Comparison of ENCODE assay signal across 8 cellular contexts in the genomic region with DNA sequence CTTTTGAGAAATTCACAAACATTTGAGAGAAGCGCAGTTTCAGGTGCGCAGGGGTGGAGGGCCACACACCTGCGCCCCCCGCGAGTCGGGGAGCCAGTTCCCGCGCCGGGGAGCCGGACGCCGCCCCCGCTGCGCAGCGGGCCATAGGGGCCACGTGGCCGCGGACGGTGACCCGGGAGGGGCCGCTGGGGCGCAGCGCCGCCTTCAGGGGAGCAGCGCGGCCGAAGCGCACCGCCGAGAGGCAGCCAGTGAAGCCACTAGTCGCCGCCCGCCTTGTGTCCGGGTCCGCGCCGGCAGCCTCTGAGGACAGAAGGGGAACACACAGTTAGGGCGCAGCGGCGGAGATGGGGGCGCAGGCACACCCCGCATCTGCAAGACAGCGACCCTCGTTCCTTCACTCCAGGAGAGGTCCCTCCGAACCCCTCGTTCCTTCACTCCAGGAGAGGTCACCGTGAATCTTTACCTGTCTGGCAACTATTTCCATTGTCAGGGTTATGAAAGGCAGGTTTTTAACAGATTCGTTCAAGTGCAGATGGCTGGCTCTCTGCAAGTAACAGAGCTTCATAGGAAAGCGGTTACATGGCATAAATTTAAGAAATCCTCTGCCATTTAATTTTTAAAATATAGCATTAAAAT.
A peak's percentile ranks its signal among the peaks of the same experiment; 100 is the strongest.
DNase-seq lines count a peak whose midpoint lies in the region; ATAC-seq and TF ChIP-seq lines count a peak whose summit lies in the region.
"Not testable (repeated sequence)": the region's sequence is repeated elsewhere in the genome, so short reads cannot be mapped to it uniquely, and the experiment has no call there.

No MANE protein-coding gene starts in this region.

- ATAC-seq in GM19023 (IDR thresholded peaks at IDR 0.05; ENCODE audit: unreplicated experiment) (peak; percentile 48), lower lobe of right lung (peak; percentile 78 to 87), aorta (ENCODE audit: low FRiP score) (peak; percentile 67)
- ATAC-seq in activated CD8-positive, alpha-beta T cell treated with anti-CD3 and anti-CD28 coated beads, Interleukin-2, amount 10 ng/mL, durations not matched to agents 7 days and 5 days = peak; percentile 39

- peak overlapping the region; percentile 12; the same call in 1 of the 2 replicates for H3K9ac ChIP-seq in HUES48 (ENCODE audit: low read depth, low read length)

- intact Hi-C loops in lower lobe of right lung (cut with DNase I); aorta (cut with DNase I): not testable (repeated sequence)

- not testable (repeated sequence) for H3K4me1 Mint-ChIP-seq in activated CD8-positive, alpha-beta T cell treated with anti-CD3 and anti-CD28 coated beads, Interleukin-2, amount 10 ng/mL, durations not matched to agents 7 days and 5 days (ENCODE audit: low read depth); progenitor cell of endocrine pancreas (ENCODE audit: low read depth)

- not testable (repeated sequence) for H3K9me3 Mint-ChIP-seq in activated CD8-positive, alpha-beta T cell treated with anti-CD3 and anti-CD28 coated beads, Interleukin-2, amount 10 ng/mL, durations not matched to agents 7 days and 5 days (ENCODE audit: insufficient read depth); progenitor cell of endocrine pancreas (ENCODE audit: low read depth)

- not testable (repeated sequence) for H3K27me3 Mint-ChIP-seq in activated CD8-positive, alpha-beta T cell treated with anti-CD3 and anti-CD28 coated beads, Interleukin-2, amount 10 ng/mL, durations not matched to agents 7 days and 5 days (ENCODE audit: low read depth)
- H3K27me3 Mint-ChIP-seq in progenitor cell of endocrine pancreas = peaks cover 11% of the 10 kb centered on the region

- not testable (repeated sequence) for H3K27ac ChIP-seq in HUES48 (ENCODE audit: low read depth, low read length); right atrium auricular region; lower lobe of right lung; aorta (ENCODE audit: low read depth in 1 of 2, low read length in 2 of 2)

- CTCF ChIA-PET in activated CD8-positive, alpha-beta T cell treated with anti-CD3 and anti-CD28 coated beads, Interleukin-2, amount 10 ng/mL, durations not matched to agents 7 days and 5 days (lab: Charles Lee) = not testable (repeated sequence)

- not testable (repeated sequence) for H3K36me3 Mint-ChIP-seq in activated CD8-positive, alpha-beta T cell treated with anti-CD3 and anti-CD28 coated beads, Interleukin-2, amount 10 ng/mL, durations not matched to agents 7 days and 5 days (ENCODE audit: low read depth); progenitor cell of endocrine pancreas (ENCODE audit: insufficient read depth)

- not testable (repeated sequence) for H3K4me3 Mint-ChIP-seq in activated CD8-positive, alpha-beta T cell treated with anti-CD3 and anti-CD28 coated beads, Interleukin-2, amount 10 ng/mL, durations not matched to agents 7 days and 5 days
- H3K4me3 Mint-ChIP-seq in progenitor cell of endocrine pancreas (ENCODE audit: low read depth) = peak overlapping the region; percentile 64

- H3K27me3 ChIP-seq in HUES48 (ENCODE audit: control insufficient read depth, insufficient read depth, low read length); right atrium auricular region; lower lobe of right lung (ENCODE audit: low read depth); aorta (ENCODE audit: control insufficient read depth in 1 of 2, insufficient read depth in 2 of 2, low read length in 1 of 2): not testable (repeated sequence)

- H3K27ac Mint-ChIP-seq in activated CD8-positive, alpha-beta T cell treated with anti-CD3 and anti-CD28 coated beads, Interleukin-2, amount 10 ng/mL, durations not matched to agents 7 days and 5 days; progenitor cell of endocrine pancreas: not testable (repeated sequence)

- H3K4me3 ChIP-seq in HUES48 (ENCODE audit: low read depth, low read length) (peak overlapping the region; percentile 52), right atrium auricular region (peak overlapping the region; percentile 17 to 24)
- not testable (repeated sequence) for H3K4me3 ChIP-seq in lower lobe of right lung; aorta (ENCODE audit: low read length in 2 of 2)

- POLR2A ChIA-PET in activated CD8-positive, alpha-beta T cell treated with anti-CD3 and anti-CD28 coated beads, Interleukin-2, amount 10 ng/mL, durations not matched to agents 7 days and 5 days (lab: Charles Lee) = not testable (repeated sequence)

- DNase-seq in activated CD8-positive, alpha-beta T cell treated with anti-CD3 and anti-CD28 coated beads, Interleukin-2, amount 10 ng/mL, durations not matched to agents 7 days and 5 days; right atrium auricular region (ENCODE audit: low spot score): not testable (repeated sequence)
- DNase-seq in ecto neural progenitor cell (ENCODE audit: low spot score) (peak; percentile 65), lower lobe of right lung (peak; percentile 54), progenitor cell of endocrine pancreas (ENCODE audit: low spot score, unreplicated experiment) (peak; percentile 58), aorta (peak in 1 of 2 donors; percentile 61)

- TF ChIP-seq CTCF in right atrium auricular region (IDR thresholded peaks at IDR 0.05) = peak; percentile 42 to 65
- not testable (repeated sequence) for TF ChIP-seq CTCF in lower lobe of right lung (IDR thresholded peaks at IDR 0.05)
- peak; percentile 60 for TF ChIP-seq CTCF in progenitor cell of endocrine pancreas (IDR thresholded peaks at IDR 0.05; ENCODE audit: unreplicated experiment)

- H3K36me3 ChIP-seq in HUES48 (ENCODE audit: control insufficient read depth, insufficient read depth, low read length); right atrium auricular region; lower lobe of right lung; aorta (ENCODE audit: control insufficient read depth in 1 of 2, insufficient read depth in 2 of 2, low read length in 1 of 2): not testable (repeated sequence)

- H3K9me3 ChIP-seq in HUES48 (ENCODE audit: control insufficient read depth, insufficient read depth, low read length); right atrium auricular region; lower lobe of right lung; aorta (ENCODE audit: control insufficient read depth, low read length): not testable (repeated sequence)

- H3K4me1 ChIP-seq in HUES48 (ENCODE audit: control insufficient read depth, insufficient read depth, low read length); right atrium auricular region; lower lobe of right lung; aorta (ENCODE audit: control insufficient read depth in 1 of 2, insufficient read depth in 2 of 2, low read length in 2 of 2): not testable (repeated sequence)

- WGBS in aorta, 2 donors = 33 to 40% methylated on average over 45 to 49 of the region's 49 CpGs
